In genomic region chr10:110671788-110672579, GRCh38 we compare ENCODE assay signal across 1 cellular context.
TF ChIP-seq lines count a peak whose summit lies in the region.

No MANE protein-coding gene starts in this region.

TF ChIP-seq in SK-N-SH, 30 proteins besides CTCF, POLR2A, EP300 and RAD21 (continued from another document):
- no peak for TF ChIP-seq EZH2phosphoT487 (IDR thresholded peaks at IDR 0.05; ENCODE audit: borderline replicate concordance, low read depth)
- TF ChIP-seq MEF2A (IDR thresholded peaks at IDR 0.05; ENCODE audit: borderline replicate concordance, low read depth): no peak
- TF ChIP-seq, protein P1, sequence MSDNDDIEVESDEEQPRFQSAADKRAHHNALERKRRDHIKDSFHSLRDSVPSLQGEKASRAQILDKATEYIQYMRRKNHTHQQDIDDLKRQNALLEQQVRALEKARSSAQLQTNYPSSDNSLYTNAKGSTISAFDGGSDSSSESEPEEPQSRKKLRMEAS (IDR thresholded peaks at IDR 0.05; ENCODE audit: low read depth): peak; percentile 81
- no peak for TF ChIP-seq GATA2 (CRISPR knock-in tag; IDR thresholded peaks at IDR 0.05)
- TF ChIP-seq TAF1 (IDR thresholded peaks at IDR 0.05; ENCODE audit: borderline replicate concordance, low read depth, low read length): no peak
- TF ChIP-seq FOXM1 (IDR thresholded peaks at IDR 0.05; ENCODE audit: low read depth): no peak
- TF ChIP-seq USF2 (IDR thresholded peaks at IDR 0.05; ENCODE audit: borderline replicate concordance, low read depth, low read length): no peak
- TF ChIP-seq RFX5 (IDR thresholded peaks at IDR 0.05; ENCODE audit: low read length): no peak
- TF ChIP-seq ELF1 (IDR thresholded peaks at IDR 0.05): peak; percentile 68
- TF ChIP-seq, protein P2, sequence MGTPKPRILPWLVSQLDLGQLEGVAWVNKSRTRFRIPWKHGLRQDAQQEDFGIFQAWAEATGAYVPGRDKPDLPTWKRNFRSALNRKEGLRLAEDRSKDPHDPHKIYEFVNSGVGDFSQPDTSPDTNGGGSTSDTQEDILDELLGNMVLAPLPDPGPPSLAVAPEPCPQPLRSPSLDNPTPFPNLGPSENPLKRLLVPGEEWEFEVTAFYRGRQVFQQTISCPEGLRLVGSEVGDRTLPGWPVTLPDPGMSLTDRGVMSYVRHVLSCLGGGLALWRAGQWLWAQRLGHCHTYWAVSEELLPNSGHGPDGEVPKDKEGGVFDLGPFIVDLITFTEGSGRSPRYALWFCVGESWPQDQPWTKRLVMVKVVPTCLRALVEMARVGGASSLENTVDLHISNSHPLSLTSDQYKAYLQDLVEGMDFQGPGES (IDR thresholded peaks at IDR 0.05; ENCODE audit: low read depth, low read length): no peak
- no peak for TF ChIP-seq NFIC (IDR thresholded peaks at IDR 0.05; ENCODE audit: borderline replicate concordance)
- no peak for TF ChIP-seq ZBTB33 (IDR thresholded peaks at IDR 0.05; ENCODE audit: borderline replicate concordance, low read depth)
- peak; percentile 87 for TF ChIP-seq MXI1 (IDR thresholded peaks at IDR 0.05; ENCODE audit: low read depth, low read length)
- 0 out of 2 replicates have a peak, but pooled peaks have one; percentile 27 for TF ChIP-seq YY1 (IDR thresholded peaks at IDR 0.05; ENCODE audit: low read depth)
- TF ChIP-seq, protein P3, sequence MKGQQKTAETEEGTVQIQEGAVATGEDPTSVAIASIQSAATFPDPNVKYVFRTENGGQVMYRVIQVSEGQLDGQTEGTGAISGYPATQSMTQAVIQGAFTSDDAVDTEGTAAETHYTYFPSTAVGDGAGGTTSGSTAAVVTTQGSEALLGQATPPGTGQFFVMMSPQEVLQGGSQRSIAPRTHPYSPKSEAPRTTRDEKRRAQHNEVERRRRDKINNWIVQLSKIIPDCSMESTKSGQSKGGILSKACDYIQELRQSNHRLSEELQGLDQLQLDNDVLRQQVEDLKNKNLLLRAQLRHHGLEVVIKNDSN (IDR thresholded peaks at IDR 0.05; ENCODE audit: borderline replicate concordance, low read depth): 0 out of 2 replicates have a peak, but pooled peaks have one; percentile 6
- TF ChIP-seq TEAD4 (IDR thresholded peaks at IDR 0.05; ENCODE audit: borderline replicate concordance, insufficient read depth): 0 out of 2 replicates have a peak, but pooled peaks have one; percentile 8
- TF ChIP-seq FOXJ3 (CRISPR knock-in tag; IDR thresholded peaks at IDR 0.05): peak; percentile 44; the same call in 1 of the 2 replicates
- no peak for TF ChIP-seq RCOR1 (IDR thresholded peaks at IDR 0.05; ENCODE audit: low read length)
- peak; percentile 67 for TF ChIP-seq CHD2 (IDR thresholded peaks at IDR 0.05; ENCODE audit: low read length, partially characterized antibody)
- TF ChIP-seq NRF1 (IDR thresholded peaks at IDR 0.05; ENCODE audit: low read depth, low read length): no peak
- peak; percentile 79 for TF ChIP-seq SMC3 (IDR thresholded peaks at IDR 0.05; ENCODE audit: low read depth, low read length)
- TF ChIP-seq RXRA (IDR thresholded peaks at IDR 0.05; ENCODE audit: borderline replicate concordance, low read depth): no peak
- no peak; the same call in 1 of the 2 replicates for TF ChIP-seq TCF12 (IDR thresholded peaks at IDR 0.05)
- TF ChIP-seq PBX3 (IDR thresholded peaks at IDR 0.05): 0 out of 2 replicates have a peak, but pooled peaks have one; percentile 16
- TF ChIP-seq GABPA (IDR thresholded peaks at IDR 0.05; ENCODE audit: low read depth): no peak
TF ChIP-seq in SK-N-SH: peak in this region for 12.
